Comparison of ENCODE assay signal across 9 cellular contexts in the genomic region with DNA sequence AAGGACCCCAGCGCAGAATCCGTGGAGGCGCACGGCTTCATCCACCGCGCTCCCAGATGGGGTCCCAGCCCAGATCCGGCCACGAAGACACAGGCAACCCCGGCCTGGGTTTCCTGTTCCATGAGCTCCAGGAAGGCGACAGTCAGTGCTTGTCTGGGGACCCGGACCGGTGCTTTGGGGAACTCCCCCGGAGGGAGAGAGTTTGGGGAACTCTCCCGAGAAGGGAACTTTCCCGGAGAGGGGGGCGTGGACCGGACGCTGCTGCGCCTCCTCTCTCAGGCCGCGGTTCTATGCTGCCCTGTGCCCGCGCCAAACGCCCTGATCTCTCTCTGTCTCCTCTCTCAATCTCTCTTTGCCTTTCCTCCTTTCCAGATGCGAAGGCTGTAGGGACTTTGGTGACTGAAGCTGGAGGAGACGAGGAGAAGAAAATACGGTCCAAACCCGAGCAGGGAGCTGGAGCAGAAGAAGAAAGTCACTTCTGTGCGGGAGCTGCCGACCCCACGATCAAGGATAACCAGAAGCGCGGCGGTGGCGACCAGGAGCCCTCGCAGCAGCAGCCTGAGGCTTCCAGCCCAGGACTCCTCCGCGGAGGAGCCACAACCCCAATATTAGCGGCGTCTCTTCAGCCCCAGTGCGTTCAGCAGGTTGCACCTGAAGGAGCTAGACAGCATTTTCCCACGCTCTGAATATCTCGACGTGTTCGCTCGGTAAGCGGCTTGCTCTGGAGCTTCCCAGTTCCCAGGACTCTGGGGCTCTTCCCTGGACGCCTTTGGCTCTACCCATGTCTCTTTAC. TPM values are rescaled to one million over a fixed set of nuclear protein-coding genes. Genes with fewer than 3 reads are reported as not detected.
DNase-seq lines count a peak whose midpoint lies in the region; ATAC-seq and TF ChIP-seq lines count a peak whose summit lies in the region.
"Had no signal": no experiment of that assay in that cellular context is flagged by ENCODE, and none has a peak within 500 bp of the region (broad histone marks: within the 10 kb centered on the region; RNA-seq: fewer than 3 reads in every experiment).

No MANE protein-coding gene starts in this region.

- POLR2A ChIA-PET in activated CD4-positive, alpha-beta T cell treated with anti-CD3 and anti-CD28 coated beads for 36 hours (lab: Charles Lee), result no interaction called here
- POLR2A ChIA-PET in RWPE1 (lab: Yijun Ruan, JAX; ENCODE audit: low non-redundant PET), result no interaction called here

- CTCF ChIA-PET in activated CD4-positive, alpha-beta T cell treated with anti-CD3 and anti-CD28 coated beads for 36 hours (lab: Charles Lee), result interaction anchor here (1.3 to 1.4 kb wide), 2 partner anchors 9 to 10 kb away, joined by 3 to 7 read pairs; no protein-coding TSS in a partner anchor
- CTCF ChIA-PET in RWPE1 (lab: Yijun Ruan, JAX), result no interaction called here

- peak; percentile 16 for DNase-seq in activated CD4-positive, alpha-beta T cell treated with anti-CD3 and anti-CD28 coated beads for 36 hours
- no peak for DNase-seq in activated CD4-positive, alpha-beta T cell treated with anti-CD3 and anti-CD28 coated beads, Interleukin-2, amount 50 U/mL, for 4 hours
- DNase-seq in T-helper 17 cell (no peak), RWPE1 (ENCODE audit: low spot score) (no peak)
- DNase-seq in stimulated activated effector memory CD8-positive, alpha-beta T cell treated with anti-CD3 and anti-CD28 coated beads, Interleukin-12 subunit alpha, Interleukin-12 subunit beta, amount 100 ng/mL, for 72 hours (ENCODE audit: low spot score in 2 of 2), result no peak
- DNase-seq in stimulated activated CD4-positive, alpha-beta T cell treated with anti-CD3 and anti-CD28 coated beads, Interleukin-4, amount 100 ng/mL, for 4 hours, result no peak

- peak overlapping the region; percentile 62 for H3K4me3 Mint-ChIP-seq in activated CD4-positive, alpha-beta T cell treated with anti-CD3 and anti-CD28 coated beads for 36 hours
- H3K4me3 Mint-ChIP-seq in T-helper 17 cell, result peak overlapping the region; percentile 71
- H3K4me3 Mint-ChIP-seq in stimulated activated effector memory CD8-positive, alpha-beta T cell treated with anti-CD3 and anti-CD28 coated beads, Interleukin-12 subunit alpha, Interleukin-12 subunit beta, amount 100 ng/mL, for 72 hours, result peak overlapping the region; percentile 64

- H3K36me3 Mint-ChIP-seq in activated CD4-positive, alpha-beta T cell treated with anti-CD3 and anti-CD28 coated beads for 36 hours (ENCODE audit: low read depth), result no peaks in the 10 kb centered on the region
- no peaks in the 10 kb centered on the region for H3K36me3 Mint-ChIP-seq in T-helper 17 cell (ENCODE audit: low read depth)
- peaks cover 6% of the 10 kb centered on the region for H3K36me3 Mint-ChIP-seq in stimulated activated effector memory CD8-positive, alpha-beta T cell treated with anti-CD3 and anti-CD28 coated beads, Interleukin-12 subunit alpha, Interleukin-12 subunit beta, amount 100 ng/mL, for 72 hours

- no peaks in the 10 kb centered on the region for H3K4me1 ChIP-seq in iPS-15b (ENCODE audit: control insufficient read depth, insufficient read depth, low read length)

- no peak for TF ChIP-seq CTCF in RWPE1 (conservative IDR thresholded peaks at IDR 0.05; ENCODE audit: low read depth)

- no peaks in the 10 kb centered on the region for H3K9me3 ChIP-seq in T-helper 17 cell (ENCODE audit: control insufficient read depth, low read length, poor library complexity, severe bottlenecking)
- H3K9me3 ChIP-seq in iPS-15b (ENCODE audit: control insufficient read depth, insufficient read depth, low read length), result no peaks in the 10 kb centered on the region

- intact Hi-C loops in activated CD4-positive, alpha-beta T cell treated with anti-CD3 and anti-CD28 coated beads for 36 hours (cut with DNase I, micrococcal nuclease), result no loop called here

- peaks cover 94% of the 10 kb centered on the region for H3K27me3 ChIP-seq in iPS-15b (ENCODE audit: control insufficient read depth, insufficient read depth, low read length)

- no peaks in the 10 kb centered on the region for H3K9me3 Mint-ChIP-seq in activated CD4-positive, alpha-beta T cell treated with anti-CD3 and anti-CD28 coated beads for 36 hours (ENCODE audit: low read depth)
- H3K9me3 Mint-ChIP-seq in stimulated activated effector memory CD8-positive, alpha-beta T cell treated with anti-CD3 and anti-CD28 coated beads, Interleukin-12 subunit alpha, Interleukin-12 subunit beta, amount 100 ng/mL, for 72 hours, result no peaks in the 10 kb centered on the region

- peak overlapping the region; percentile 43 for H3K4me3 ChIP-seq in iPS-15b (ENCODE audit: low read depth, low read length)

- peaks cover 8% of the 10 kb centered on the region for H3K4me1 Mint-ChIP-seq in activated CD4-positive, alpha-beta T cell treated with anti-CD3 and anti-CD28 coated beads for 36 hours
- peaks cover 6% of the 10 kb centered on the region for H3K4me1 Mint-ChIP-seq in T-helper 17 cell
- peaks cover 8% of the 10 kb centered on the region for H3K4me1 Mint-ChIP-seq in stimulated activated effector memory CD8-positive, alpha-beta T cell treated with anti-CD3 and anti-CD28 coated beads, Interleukin-12 subunit alpha, Interleukin-12 subunit beta, amount 100 ng/mL, for 72 hours

- no peak overlapping the region for H3K9ac ChIP-seq in iPS-15b (ENCODE audit: low read depth, low read length)

- peaks cover 40% of the 10 kb centered on the region for H3K27me3 Mint-ChIP-seq in activated CD4-positive, alpha-beta T cell treated with anti-CD3 and anti-CD28 coated beads for 36 hours
- H3K27me3 Mint-ChIP-seq in T-helper 17 cell, result peaks cover 54% of the 10 kb centered on the region

- no peaks in the 10 kb centered on the region for H3K36me3 ChIP-seq in iPS-15b (ENCODE audit: control insufficient read depth, insufficient read depth, low read length)

- H3K27ac ChIP-seq in RWPE1, result no peak overlapping the region
- H3K27ac ChIP-seq: C4-2B had no signal

- no peak overlapping the region for H3K27ac Mint-ChIP-seq in activated CD4-positive, alpha-beta T cell treated with anti-CD3 and anti-CD28 coated beads for 36 hours
- no peak overlapping the region for H3K27ac Mint-ChIP-seq in T-helper 17 cell
- H3K27ac Mint-ChIP-seq in stimulated activated effector memory CD8-positive, alpha-beta T cell treated with anti-CD3 and anti-CD28 coated beads, Interleukin-12 subunit alpha, Interleukin-12 subunit beta, amount 100 ng/mL, for 72 hours, result no peak overlapping the region

- ATAC-seq in activated CD4-positive, alpha-beta T cell treated with anti-CD3 and anti-CD28 coated beads for 36 hours, result no peak
- ATAC-seq in T-helper 17 cell (no peak), GM19035 (IDR thresholded peaks at IDR 0.05; ENCODE audit: unreplicated experiment) (no peak)
- ATAC-seq in stimulated activated effector memory CD8-positive, alpha-beta T cell treated with anti-CD3 and anti-CD28 coated beads, Interleukin-12 subunit alpha, Interleukin-12 subunit beta, amount 100 ng/mL, for 72 hours, result peak; percentile 11

RNA-seq across cellular contexts. Expression of a gene that starts 47.6 kb away (rescaled TPM):
- 10 to 100 TPM; 11.8 to 12.2 TPM for total RNA-seq in activated CD4-positive, alpha-beta T cell treated with anti-CD3 and anti-CD28 coated beads for 36 hours
- 10 to 100 TPM; 12.2 to 12.5 TPM for total RNA-seq in T-helper 17 cell
